8 cellular contexts compared by ENCODE assay signal in genomic region chr6:142944126-142945066, GRCh38. TPM values are rescaled to one million over a fixed set of nuclear protein-coding genes. Genes with fewer than 3 reads are reported as not detected.
A peak's percentile ranks its signal among the peaks of the same experiment; 100 is the strongest.
DNase-seq lines count a peak whose midpoint lies in the region; ATAC-seq and TF ChIP-seq lines count a peak whose summit lies in the region.

No MANE protein-coding gene starts in this region.

- H3K27me3 ChIP-seq in SK-N-SH (ENCODE audit: insufficient read depth) = no peaks in the 10 kb centered on the region
- no peaks in the 10 kb centered on the region for H3K27me3 ChIP-seq in thoracic aorta (replicated peaks; ENCODE audit: insufficient read depth)

- peak overlapping the region; percentile 95 for H3K9ac ChIP-seq in SK-N-SH

- H3K4me3 Mint-ChIP-seq in glutamatergic neuron (ENCODE audit: unreplicated experiment) (peak overlapping the region; percentile 98), osteocyte (ENCODE audit: unreplicated experiment) (peak overlapping the region; percentile 86)

- no peak for TF ChIP-seq EP300 in SK-N-SH (IDR thresholded peaks at IDR 0.05; ENCODE audit: borderline replicate concordance in 1 of 2, low read depth in 1 of 2, low read length in 1 of 2)

- POLR2A ChIA-PET in SK-N-SH (lab: Yijun Ruan, JAX) = interaction anchor here (1.0 to 1.2 kb wide), 3 partner anchors 18 to 242 kb away, joined by 3 to 5 read pairs (median 3); no protein-coding TSS in a partner anchor

- DNase-seq in GM10266 (ENCODE audit: extremely low spot score) (peak; percentile 79), HK-2 (ENCODE audit: unreplicated experiment) (peak; percentile 75), SK-N-SH (peak; percentile 83), glutamatergic neuron (peak; percentile 61), osteocyte (ENCODE audit: extremely low spot score, unreplicated experiment) (peak; percentile 92), thoracic aorta (ENCODE audit: low spot score) (peak; percentile 75)
- DNase-seq in activated naive CD4-positive, alpha-beta T cell treated with anti-CD3 and anti-CD28 coated beads, Interleukin-2, amount 50 U/mL, for 72 hours (ENCODE audit: low spot score in 2 of 2) = peak; percentile 81 to 90

- no peaks in the 10 kb centered on the region for H4K20me1 ChIP-seq in SK-N-SH (ENCODE audit: insufficient read depth)

- H3K36me3 Mint-ChIP-seq in activated naive CD4-positive, alpha-beta T cell treated with anti-CD3 and anti-CD28 coated beads, Interleukin-2, amount 50 U/mL, for 72 hours = peaks cover 13% of the 10 kb centered on the region in 2 donors
- no peaks in the 10 kb centered on the region for H3K36me3 Mint-ChIP-seq in glutamatergic neuron (ENCODE audit: unreplicated experiment)
- no peaks in the 10 kb centered on the region for H3K36me3 Mint-ChIP-seq in osteocyte (ENCODE audit: unreplicated experiment)

- H3F3A ChIP-seq in SK-N-SH (replicated peaks; ENCODE audit: insufficient read depth) = peaks cover 15% of the 10 kb centered on the region

- H3K4me1 Mint-ChIP-seq in glutamatergic neuron (ENCODE audit: low read depth, unreplicated experiment) (peaks cover 9% of the 10 kb centered on the region), osteocyte (ENCODE audit: unreplicated experiment) (peaks cover 47% of the 10 kb centered on the region)

- H3K4me2 ChIP-seq in SK-N-SH = peak overlapping the region; percentile 87

- H3K27me3 Mint-ChIP-seq in glutamatergic neuron (ENCODE audit: unreplicated experiment) (peaks cover 14% of the 10 kb centered on the region), osteocyte (ENCODE audit: unreplicated experiment) (no peaks in the 10 kb centered on the region)

- no peak for TF ChIP-seq CTCF in GM10266 (IDR thresholded peaks at IDR 0.05; ENCODE audit: control insufficient read depth, insufficient read depth, low read depth, missing control alignments)
- no peak for TF ChIP-seq CTCF in SK-N-SH (IDR thresholded peaks at IDR 0.05)
- TF ChIP-seq CTCF in glutamatergic neuron (IDR thresholded peaks at IDR 0.05; ENCODE audit: partially characterized antibody, unreplicated experiment) = no peak
- TF ChIP-seq CTCF in osteocyte (IDR thresholded peaks at IDR 0.05) = no peak
- TF ChIP-seq CTCF in thoracic aorta (IDR thresholded peaks at IDR 0.05) = no peak

- no peak for TF ChIP-seq RAD21 in SK-N-SH (IDR thresholded peaks at IDR 0.05; ENCODE audit: low read length)

- no peaks in the 10 kb centered on the region for H3K9me3 ChIP-seq in SK-N-SH
- H3K9me3 ChIP-seq in thoracic aorta = no peaks in the 10 kb centered on the region

- peaks cover 60% of the 10 kb centered on the region for H3K79me2 ChIP-seq in SK-N-SH (ENCODE audit: insufficient read depth)

- peak overlapping the region; percentile 76 to 94 for H3K4me3 ChIP-seq in SK-N-SH (ENCODE audit: low read depth in 2 of 2, low read length in 1 of 2)
- H3K4me3 ChIP-seq in thoracic aorta = peak overlapping the region; percentile 95

- WGBS in SK-N-SH (ENCODE audit: low lambda C conversion rate) = under 1% methylated on average over 30 of the region's 57 CpGs

- no peaks in the 10 kb centered on the region for H3K9me3 Mint-ChIP-seq in activated naive CD4-positive, alpha-beta T cell treated with anti-CD3 and anti-CD28 coated beads, Interleukin-2, amount 50 U/mL, for 72 hours
- H3K9me3 Mint-ChIP-seq in glutamatergic neuron (ENCODE audit: unreplicated experiment) (peaks cover 19% of the 10 kb centered on the region), osteocyte (ENCODE audit: unreplicated experiment) (no peaks in the 10 kb centered on the region)

- no peaks in the 10 kb centered on the region for H3K9me2 ChIP-seq in SK-N-SH

- H3K4me1 ChIP-seq in SK-N-SH (ENCODE audit: control insufficient read depth in 1 of 2, insufficient read depth in 2 of 2, low read depth in 1 of 2, low read length in 1 of 2) = peaks cover 9 to 22% of the 10 kb centered on the region in 2 experiments; a peak in 3 of 4 replicates
- peaks cover 12 to 32% of the 10 kb centered on the region in 2 donors for H3K4me1 ChIP-seq in thoracic aorta (ENCODE audit: control insufficient read depth in 1 of 2, low read depth in 2 of 2)

- H3K27ac Mint-ChIP-seq in activated naive CD4-positive, alpha-beta T cell treated with anti-CD3 and anti-CD28 coated beads, Interleukin-2, amount 50 U/mL, for 72 hours = peak overlapping the region; percentile 96 to 100
- H3K27ac Mint-ChIP-seq in glutamatergic neuron (ENCODE audit: unreplicated experiment) (peak overlapping the region; percentile 92), osteocyte (ENCODE audit: unreplicated experiment) (peak overlapping the region; percentile 96)

- no peaks in the 10 kb centered on the region for H3K36me3 ChIP-seq in SK-N-SH (replicated peaks in 1 of 2; ENCODE audit: control insufficient read depth in 1 of 2, insufficient read depth in 2 of 2, low read length in 1 of 2)
- no peaks in the 10 kb centered on the region for H3K36me3 ChIP-seq in thoracic aorta

- ATAC-seq in activated naive CD4-positive, alpha-beta T cell treated with anti-CD3 and anti-CD28 coated beads, Interleukin-2, amount 50 U/mL, for 72 hours = peak; percentile 26 to 59
- no peak for ATAC-seq in thoracic aorta (ENCODE audit: insufficient number of reproducible peaks, low FRiP score, low read depth)
- no peak for ATAC-seq in GM21447 (IDR thresholded peaks at IDR 0.05; ENCODE audit: unreplicated experiment)

- peak overlapping the region; percentile 92 to 98 for H3K27ac ChIP-seq in SK-N-SH (ENCODE audit: low read depth in 2 of 2, low read length in 1 of 2)
- H3K27ac ChIP-seq in thoracic aorta = peak overlapping the region; percentile 97 to 99

- H2AFZ ChIP-seq in SK-N-SH (ENCODE audit: low read depth) = 0 out of 2 replicates have a peak overlapping the region, but pooled peaks have one; percentile 72

- CTCF ChIA-PET in SK-N-SH (lab: Yijun Ruan, JAX) = interaction anchor here (1.2 to 1.5 kb wide), 7 partner anchors 17 to 483 kb away, joined by 3 to 7 read pairs (median 3); no protein-coding TSS in a partner anchor

TF ChIP-seq in SK-N-SH, 30 proteins besides CTCF, POLR2A, EP300 and RAD21:
- TF ChIP-seq CHD2 (IDR thresholded peaks at IDR 0.05; ENCODE audit: low read length, partially characterized antibody) (peak; percentile 30), ELF1 (IDR thresholded peaks at IDR 0.05) (no peak), FOXM1 (IDR thresholded peaks at IDR 0.05; ENCODE audit: low read depth) (no peak), USF2 (IDR thresholded peaks at IDR 0.05; ENCODE audit: borderline replicate concordance, low read depth, low read length) (no peak), MEF2A (IDR thresholded peaks at IDR 0.05; ENCODE audit: borderline replicate concordance, low read depth) (peak; percentile 32; the same call in 1 of the 2 replicates), EZH2phosphoT487 (IDR thresholded peaks at IDR 0.05; ENCODE audit: borderline replicate concordance, low read depth) (no peak), REST (IDR thresholded peaks at IDR 0.05; ENCODE audit: low read depth, low read length) (no peak), TCF12 (IDR thresholded peaks at IDR 0.05) (peak; percentile 44), NFIC (IDR thresholded peaks at IDR 0.05; ENCODE audit: borderline replicate concordance) (no peak), POLR2AphosphoS5 (IDR thresholded peaks at IDR 0.05; ENCODE audit: low read depth, low read length) (peak; percentile 48; the same call in 1 of the 2 replicates), TAF1 (IDR thresholded peaks at IDR 0.05; ENCODE audit: borderline replicate concordance, low read depth, low read length) (peak; percentile 55; the same call in 1 of the 2 replicates), TEAD4 (IDR thresholded peaks at IDR 0.05; ENCODE audit: borderline replicate concordance, insufficient read depth) (no peak)

RNA-seq across cellular contexts. Expression of gene HIVEP2, which starts 0.6 kb away (rescaled TPM):
- polyA plus RNA-seq in SK-N-SH (2012; rRNA removed) = 2.5 and 2.8 TPM in 2 replicates
- 2.9 TPM in 2 replicates for polyA plus RNA-seq in SK-N-SH (2012; cell fraction: cytosol; rRNA removed)
- polyA plus RNA-seq in SK-N-SH (2012; cell fraction: nucleus; rRNA removed) = 5.1 and 6.3 TPM in 2 replicates
- total RNA-seq in activated naive CD4-positive, alpha-beta T cell treated with anti-CD3 and anti-CD28 coated beads, Interleukin-2, amount 50 U/mL, for 72 hours = 10 to 100 TPM; 23.8 to 33.1 TPM
- total RNA-seq in glutamatergic neuron (ENCODE audit: unreplicated experiment) (2.6 TPM), osteocyte (38.2 and 39.2 TPM in 2 replicates), thoracic aorta (10 to 100 TPM; 32.9 to 51.7 TPM)

Comparison
In these comparisons a context has a peak if more than half of its experiments do, and no peak if none do; other contexts are left out.
1. ATAC-seq: peak in activated naive CD4-positive, alpha-beta T cell treated with anti-CD3 and anti-CD28 coated beads, Interleukin-2, amount 50 U/mL, for 72 hours (2 of 2); none in thoracic aorta (single experiment) and GM21447 (single experiment).
2. Peak in every context shown above with its lines, with median percentiles within 50 percentile points of each other: DNase-seq and H3K27ac Mint-ChIP-seq.